In the genomic region with DNA sequence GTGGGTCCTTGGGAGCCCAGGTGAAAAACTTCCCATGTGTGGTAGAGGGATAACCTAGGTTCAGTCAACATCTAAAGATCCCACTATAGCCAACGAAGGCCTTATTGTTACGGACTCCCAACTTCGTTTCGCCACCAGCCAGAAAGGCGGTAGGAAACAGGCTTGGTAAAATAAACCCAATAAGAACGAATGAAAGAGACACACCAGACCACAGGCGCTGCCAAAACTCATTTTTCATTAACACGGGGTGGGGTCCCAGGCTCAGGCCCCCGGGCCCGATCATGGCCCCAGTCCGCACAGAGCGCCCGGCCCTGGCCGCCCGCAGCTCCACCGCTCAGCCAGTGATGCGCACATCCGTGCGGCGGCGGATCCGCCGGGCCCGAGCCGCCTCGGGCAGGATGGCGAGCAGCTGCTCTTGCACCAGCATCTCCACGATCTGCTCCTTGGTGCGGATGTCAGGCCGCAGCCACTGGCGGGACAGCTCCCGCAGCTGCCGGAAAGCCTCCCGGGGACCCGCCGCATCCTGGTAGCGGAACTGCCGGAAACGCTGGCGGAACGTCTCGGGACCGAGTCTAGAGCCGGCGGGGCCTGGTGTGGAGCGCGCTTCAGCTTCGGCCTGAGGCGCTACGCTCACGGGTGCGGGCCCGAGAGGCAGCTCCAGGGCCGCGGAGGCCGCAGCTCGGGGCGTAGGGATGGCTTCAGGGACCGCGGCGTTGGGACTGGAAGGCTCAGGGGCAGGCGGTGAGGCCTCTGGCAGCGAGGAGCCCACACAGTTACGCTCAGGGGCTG, we compare ENCODE assay signal across 8 cellular contexts. TPM values are rescaled to one million over a fixed set of nuclear protein-coding genes. Genes with fewer than 3 reads are reported as not detected.
DNase-seq lines count a peak whose midpoint lies in the region; ATAC-seq and TF ChIP-seq lines count a peak whose summit lies in the region.

No MANE protein-coding gene starts in this region.

- no peaks in the 10 kb centered on the region for H3K9me3 Mint-ChIP-seq in endodermal cell

- H3K36me3 ChIP-seq in endodermal cell (ENCODE audit: control insufficient read depth, insufficient read depth, low read length) (peaks cover 16% of the 10 kb centered on the region), mucosa of rectum (ENCODE audit: control insufficient read depth in 2 of 2, insufficient read depth in 2 of 2, low read length in 2 of 2) (no peaks in the 10 kb centered on the region)

- peaks cover 7% of the 10 kb centered on the region for H3K36me3 Mint-ChIP-seq in endodermal cell (ENCODE audit: low read depth)

- peak; percentile 22 for ATAC-seq in HG02678 (IDR thresholded peaks at IDR 0.05; ENCODE audit: unreplicated experiment)

- H3K27ac ChIP-seq in endodermal cell (ENCODE audit: low read depth, low read length) (peak overlapping the region; percentile 98), mucosa of rectum (ENCODE audit: low read depth in 2 of 2, low read length in 2 of 2) (peak overlapping the region; percentile 99)

- TF ChIP-seq CTCF in GM13977 (IDR thresholded peaks at IDR 0.05; ENCODE audit: extremely low read depth, insufficient read depth, missing control alignments) (no peak), endodermal cell (conservative IDR thresholded peaks at IDR 0.05) (no peak)

- H3K4me3 Mint-ChIP-seq in endodermal cell, result peak overlapping the region; percentile 89

- H3K9me3 ChIP-seq in endodermal cell (ENCODE audit: control insufficient read depth, low read length) (no peaks in the 10 kb centered on the region), mucosa of rectum (ENCODE audit: control insufficient read depth in 2 of 2, low read length in 2 of 2) (no peaks in the 10 kb centered on the region)

- H3K4me3 ChIP-seq in endodermal cell (ENCODE audit: low read length), result peak overlapping the region; percentile 94
- H3K4me3 ChIP-seq in mucosa of rectum (ENCODE audit: low read length in 2 of 2), result peak overlapping the region; percentile 96

- peak; percentile 53 for DNase-seq in GM13977 (ENCODE audit: low spot score)
- peak; percentile 73 for DNase-seq in NCI-H2227 (lab: John Stamatoyannopoulos, UW; ENCODE audit: unreplicated experiment)
- DNase-seq in activated CD8-positive, alpha-beta memory T cell treated with anti-CD3 and anti-CD28 coated beads, Interleukin-2, amount 50 U/mL, for 48 hours, result peak; percentile 86
- peak; percentile 77 for DNase-seq in endodermal cell
- peak; percentile 43 for DNase-seq in stimulated activated CD8-positive, alpha-beta memory T cell treated with anti-CD3 and anti-CD28 coated beads, Interleukin-7, amount 100 ng/mL, for 24 hours (ENCODE audit: low read depth)
- DNase-seq in globus pallidus (ENCODE audit: low spot score), result no peak

- WGBS in endodermal cell (ENCODE audit: insufficient coverage in 1 of 2, insufficient read length in 1 of 2), 2 experiments, result 1 to 2% methylated on average over 44 to 64 of the region's 64 CpGs

- in situ Hi-C loops in GM13977 (cut with MboI; ENCODE audit: low pct_unique_long_range_greater_than_20kb, low sequenced_read_pairs, unreplicated experiment), result no loop called here

- H3K27ac Mint-ChIP-seq in endodermal cell, result peak overlapping the region; percentile 97

- H3K9ac ChIP-seq in endodermal cell (ENCODE audit: extremely low read depth, low read length, poor library complexity, severe bottlenecking) (peak overlapping the region; percentile 96), mucosa of rectum (ENCODE audit: low read depth in 1 of 2, low read length in 2 of 2) (peak overlapping the region; percentile 97 to 100)

- peaks cover 9% of the 10 kb centered on the region for H3K4me1 Mint-ChIP-seq in endodermal cell

- H3K4me1 ChIP-seq in endodermal cell (ENCODE audit: control insufficient read depth, insufficient read depth, low read length) (no peaks in the 10 kb centered on the region), mucosa of rectum (ENCODE audit: control insufficient read depth in 2 of 2, insufficient read depth in 2 of 2, low read length in 2 of 2) (peaks cover 19 to 24% of the 10 kb centered on the region in 2 donors)

- peaks cover 15% of the 10 kb centered on the region for H3K27me3 Mint-ChIP-seq in endodermal cell (ENCODE audit: insufficient read depth)

- H3K27me3 ChIP-seq in endodermal cell (ENCODE audit: control insufficient read depth, insufficient read depth, low read length, poor library complexity, severe bottlenecking) (no peaks in the 10 kb centered on the region), mucosa of rectum (ENCODE audit: control insufficient read depth in 2 of 2, insufficient read depth in 2 of 2, low read length in 2 of 2) (no peaks in the 10 kb centered on the region)

RNA-seq across cellular contexts. Expression of a gene that starts 0.7 kb away (rescaled TPM):
- 10 to 100 TPM; 56.3 to 59.5 TPM for total RNA-seq in endodermal cell
- polyA plus RNA-seq in endodermal cell (2013, experiment 1 of 2), result 61.7 TPM
- polyA plus RNA-seq in endodermal cell (2013, experiment 2 of 2), result 57.4 TPM

RNA-seq across cellular contexts. Expression of a gene that starts 14.8 kb away (rescaled TPM):
- total RNA-seq in endodermal cell, result 1 to 10 TPM; 1.3 to 1.9 TPM
- polyA plus RNA-seq in endodermal cell (2013, experiment 1 of 2), result 2.4 TPM
- 4.2 TPM for polyA plus RNA-seq in endodermal cell (2013, experiment 2 of 2)
